In the genomic region with DNA sequence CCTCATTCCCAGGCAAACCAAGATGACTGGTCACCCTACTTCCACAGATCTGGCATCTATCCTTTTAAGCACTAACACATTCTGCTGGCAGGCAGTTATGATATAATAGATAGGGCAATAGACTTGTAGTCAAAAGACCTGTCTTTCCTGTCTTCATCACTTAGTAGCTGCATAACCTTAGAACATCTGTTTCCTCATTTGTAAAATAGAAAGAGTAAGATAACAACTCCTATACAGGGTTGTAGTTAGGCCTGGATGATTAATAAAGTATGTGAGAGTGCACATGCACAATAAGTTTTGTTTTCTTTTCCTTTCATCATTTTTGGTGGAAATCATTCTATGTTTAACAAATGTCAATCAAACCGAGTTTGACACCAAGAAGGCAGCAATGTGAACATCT, we compare ENCODE assay signal across 28 cellular contexts.
DNase-seq lines count a peak whose midpoint lies in the region; ATAC-seq lines count a peak whose summit lies in the region.
"Had no signal": no experiment of that assay in that cellular context is flagged by ENCODE, and none has a peak within 500 bp of the region (broad histone marks: within the 10 kb centered on the region; RNA-seq: fewer than 3 reads in every experiment).

No MANE protein-coding gene starts in this region.

- peaks cover 4% of the 10 kb centered on the region for H3K9me3 Mint-ChIP-seq in activated CD4-positive, alpha-beta memory T cell treated with anti-CD3 and anti-CD28 coated beads for 36 hours
- no peaks in the 10 kb centered on the region for H3K9me3 Mint-ChIP-seq in activated CD4-positive, alpha-beta memory T cell treated with anti-CD3 and anti-CD28 coated beads, Interleukin-2, amount 10 ng/mL, durations not matched to agents 7 days and 5 days
- H3K9me3 Mint-ChIP-seq in T-cell = peaks cover 0 to 4% (median 0%) of the 10 kb centered on the region in 3 donors
- no peaks in the 10 kb centered on the region for H3K9me3 Mint-ChIP-seq in stimulated activated effector memory CD8-positive, alpha-beta T cell treated with anti-CD3 and anti-CD28 coated beads, Interleukin-12 subunit alpha, Interleukin-12 subunit beta, amount 100 ng/mL, for 72 hours
- H3K9me3 Mint-ChIP-seq: CD8-positive, alpha-beta memory T cell had no signal

- no peak overlapping the region for H3K4me3 Mint-ChIP-seq in activated CD4-positive, alpha-beta memory T cell treated with anti-CD3 and anti-CD28 coated beads for 36 hours
- no peak overlapping the region for H3K4me3 Mint-ChIP-seq in activated CD4-positive, alpha-beta memory T cell treated with anti-CD3 and anti-CD28 coated beads, Interleukin-2, amount 10 ng/mL, durations not matched to agents 7 days and 5 days
- H3K4me3 Mint-ChIP-seq in T-cell = no peak overlapping the region
- H3K4me3 Mint-ChIP-seq in stimulated activated effector memory CD8-positive, alpha-beta T cell treated with anti-CD3 and anti-CD28 coated beads, Interleukin-12 subunit alpha, Interleukin-12 subunit beta, amount 100 ng/mL, for 72 hours = no peak overlapping the region

- DNase-seq in activated CD4-positive, alpha-beta memory T cell treated with anti-CD3 and anti-CD28 coated beads for 36 hours = no peak
- no peak for DNase-seq in activated CD4-positive, alpha-beta memory T cell treated with anti-CD3 and anti-CD28 coated beads, Interleukin-2, amount 10 ng/mL, durations not matched to agents 7 days and 5 days
- DNase-seq in T-cell (no peak), NCI-H526 treated with DMSO at 0.1 percent for 48 hours (lab: John Stamatoyannopoulos, UW) (no peak), amygdala (lab: John Stamatoyannopoulos, UW) (no peak)
- no peak for DNase-seq in stimulated activated effector memory CD8-positive, alpha-beta T cell treated with anti-CD3 and anti-CD28 coated beads, Interleukin-12 subunit alpha, Interleukin-12 subunit beta, amount 100 ng/mL, for 72 hours (ENCODE audit: low spot score in 2 of 2)
- DNase-seq: activated CD4-positive, alpha-beta T cell treated with anti-CD3 and anti-CD28 coated beads, Interleukin-2, amount 50 U/mL, for 48 hours; activated gamma-delta T cell treated with Interleukin-2 at 50 U/mL for 16 hours; adrenal gland; brain microvascular endothelial cell; DMS153; GOT3; islet precursor cell; naive B cell; NCI-H1092; NCI-H187; NCI-H2171 treated with DMSO at 0.1 percent for 48 hours; NCI-H510A treated with DMSO at 0.1 percent for 48 hours; NK-92 treated with Interleukin-12 subunit alpha and Interleukin-12 subunit beta, amount 100 ng/mL, for 24 hours; SHP77; sigmoid colon; stimulated activated CD4-positive, alpha-beta T cell treated with anti-CD3 and anti-CD28 coated beads, Interleukin-4, amount 100 ng/mL, for 4 hours; stimulated activated naive CD4-positive, alpha-beta T cell; T1000 had no signal

- H3K36me3 Mint-ChIP-seq in activated CD4-positive, alpha-beta memory T cell treated with anti-CD3 and anti-CD28 coated beads for 36 hours = no peaks in the 10 kb centered on the region
- peaks cover 4% of the 10 kb centered on the region for H3K36me3 Mint-ChIP-seq in activated CD4-positive, alpha-beta memory T cell treated with anti-CD3 and anti-CD28 coated beads, Interleukin-2, amount 10 ng/mL, durations not matched to agents 7 days and 5 days (ENCODE audit: low read depth)
- H3K36me3 Mint-ChIP-seq in T-cell = peaks cover 5% of the 10 kb centered on the region
- H3K36me3 Mint-ChIP-seq in stimulated activated effector memory CD8-positive, alpha-beta T cell treated with anti-CD3 and anti-CD28 coated beads, Interleukin-12 subunit alpha, Interleukin-12 subunit beta, amount 100 ng/mL, for 72 hours = peaks cover 5% of the 10 kb centered on the region

- CTCF ChIA-PET in activated CD4-positive, alpha-beta memory T cell treated with anti-CD3 and anti-CD28 coated beads for 36 hours (lab: Charles Lee) = no interaction called here
- CTCF ChIA-PET in activated CD4-positive, alpha-beta memory T cell treated with anti-CD3 and anti-CD28 coated beads, Interleukin-2, amount 10 ng/mL, durations not matched to agents 7 days and 5 days (lab: Charles Lee) = interaction anchor here (1.5 kb wide), 1 partner anchor 14 kb away, joined by 3 read pairs; no protein-coding TSS in a partner anchor
- CTCF ChIA-PET in T-cell (lab: Charles Lee) = interaction anchor here in 1 of 2 donors (1.0 kb wide), 1 partner anchor 1761 kb away, joined by 7 read pairs; no protein-coding TSS in a partner anchor

- peak overlapping the region; percentile 44 for H3K27ac Mint-ChIP-seq in activated CD4-positive, alpha-beta memory T cell treated with anti-CD3 and anti-CD28 coated beads for 36 hours
- H3K27ac Mint-ChIP-seq in activated CD4-positive, alpha-beta memory T cell treated with anti-CD3 and anti-CD28 coated beads, Interleukin-2, amount 10 ng/mL, durations not matched to agents 7 days and 5 days = no peak overlapping the region
- peak overlapping the region; percentile 35 to 49 for H3K27ac Mint-ChIP-seq in T-cell
- H3K27ac Mint-ChIP-seq in stimulated activated effector memory CD8-positive, alpha-beta T cell treated with anti-CD3 and anti-CD28 coated beads, Interleukin-12 subunit alpha, Interleukin-12 subunit beta, amount 100 ng/mL, for 72 hours = peak overlapping the region; percentile 37

- H3K4me1 Mint-ChIP-seq in activated CD4-positive, alpha-beta memory T cell treated with anti-CD3 and anti-CD28 coated beads for 36 hours (ENCODE audit: low read depth) = peaks cover 37% of the 10 kb centered on the region
- peaks cover 28% of the 10 kb centered on the region for H3K4me1 Mint-ChIP-seq in activated CD4-positive, alpha-beta memory T cell treated with anti-CD3 and anti-CD28 coated beads, Interleukin-2, amount 10 ng/mL, durations not matched to agents 7 days and 5 days
- H3K4me1 Mint-ChIP-seq in T-cell = peaks cover 27 to 50% (median 38%) of the 10 kb centered on the region in 3 donors
- H3K4me1 Mint-ChIP-seq in stimulated activated effector memory CD8-positive, alpha-beta T cell treated with anti-CD3 and anti-CD28 coated beads, Interleukin-12 subunit alpha, Interleukin-12 subunit beta, amount 100 ng/mL, for 72 hours = peaks cover 29% of the 10 kb centered on the region

- POLR2A ChIA-PET in activated CD4-positive, alpha-beta memory T cell treated with anti-CD3 and anti-CD28 coated beads for 36 hours (lab: Charles Lee) = interaction anchor here (1.3 kb wide), 1 partner anchor 11 kb away, joined by 4 read pairs; no protein-coding TSS in a partner anchor
- POLR2A ChIA-PET in activated CD4-positive, alpha-beta memory T cell treated with anti-CD3 and anti-CD28 coated beads, Interleukin-2, amount 10 ng/mL, durations not matched to agents 7 days and 5 days (lab: Charles Lee) = no interaction called here
- POLR2A ChIA-PET in T-cell (lab: Charles Lee) = no interaction called here

- peak; percentile 10 for ATAC-seq in GM19463 (IDR thresholded peaks at IDR 0.05; ENCODE audit: unreplicated experiment)
- peak in 1 of 4 experiments; percentile 42 for ATAC-seq in T-cell (replicated peaks in 1 of 4)
- ATAC-seq in stimulated activated effector memory CD8-positive, alpha-beta T cell treated with anti-CD3 and anti-CD28 coated beads, Interleukin-12 subunit alpha, Interleukin-12 subunit beta, amount 100 ng/mL, for 72 hours = peak; percentile 47
- no peak for ATAC-seq in GM19397 (IDR thresholded peaks at IDR 0.05; ENCODE audit: unreplicated experiment)
- ATAC-seq: Panc1 had no signal

- intact Hi-C loops in activated CD4-positive, alpha-beta memory T cell treated with anti-CD3 and anti-CD28 coated beads for 36 hours (cut with micrococcal nuclease) = loop anchor here (2.0 to 10.0 kb wide), 4 partner anchors 111 to 1761 kb away; no protein-coding TSS in a partner anchor

- H3K27me3 Mint-ChIP-seq in activated CD4-positive, alpha-beta memory T cell treated with anti-CD3 and anti-CD28 coated beads for 36 hours = no peaks in the 10 kb centered on the region
- no peaks in the 10 kb centered on the region for H3K27me3 Mint-ChIP-seq in activated CD4-positive, alpha-beta memory T cell treated with anti-CD3 and anti-CD28 coated beads, Interleukin-2, amount 10 ng/mL, durations not matched to agents 7 days and 5 days
- peaks cover 0 to 14% of the 10 kb centered on the region in 2 donors for H3K27me3 Mint-ChIP-seq in T-cell
- H3K27me3 Mint-ChIP-seq: CD8-positive, alpha-beta memory T cell; naive B cell had no signal
